Comparison of ENCODE assay signal across 7 cellular contexts in genomic region chr2:176002684-176003225, GRCh38. TPM values are rescaled to one million over a fixed set of nuclear protein-coding genes. Genes with fewer than 3 reads are reported as not detected.
DNase-seq lines count a peak whose midpoint lies in the region; ATAC-seq and TF ChIP-seq lines count a peak whose summit lies in the region.

No MANE protein-coding gene starts in this region.

- H3K9ac ChIP-seq in ES-I3 (ENCODE audit: low read depth, low read length) = peak overlapping the region; percentile 75

- H3K27ac Mint-ChIP-seq in memory B cell = peak overlapping the region; percentile 71

- H3K9me3 ChIP-seq in ES-I3 (ENCODE audit: control insufficient read depth, insufficient read depth, low read length) (no peaks in the 10 kb centered on the region), upper lobe of right lung (no peaks in the 10 kb centered on the region)

- no peak for TF ChIP-seq CTCF in dorsolateral prefrontal cortex (IDR thresholded peaks at IDR 0.05 in 54 of 56, conservative IDR thresholded peaks at IDR 0.05 in 2 of 56; ENCODE audit: low read depth in 1 of 56, partially characterized antibody in 56 of 56)
- TF ChIP-seq CTCF in upper lobe of right lung (IDR thresholded peaks at IDR 0.05) = no peak

- H3K9me3 Mint-ChIP-seq in memory B cell = no peaks in the 10 kb centered on the region

- H3K4me3 Mint-ChIP-seq in memory B cell = peak overlapping the region; percentile 93

- H3K27me3 Mint-ChIP-seq in memory B cell = peaks cover 1% of the 10 kb centered on the region

- H3K4me1 ChIP-seq in ES-I3 (ENCODE audit: insufficient read depth, low read length) = no peaks in the 10 kb centered on the region
- peaks cover 18% of the 10 kb centered on the region for H3K4me1 ChIP-seq in upper lobe of right lung

- H3K36me3 Mint-ChIP-seq in memory B cell = no peaks in the 10 kb centered on the region

- ATAC-seq in HG02588 (IDR thresholded peaks at IDR 0.05; ENCODE audit: unreplicated experiment) = peak; percentile 5
- no peak for ATAC-seq in memory B cell (ENCODE audit: low read depth)
- peak; percentile 6 for ATAC-seq in upper lobe of right lung
- no peak for ATAC-seq in HG03095 (IDR thresholded peaks at IDR 0.05; ENCODE audit: unreplicated experiment)

- no peaks in the 10 kb centered on the region for H3K27me3 ChIP-seq in dorsolateral prefrontal cortex
- no peaks in the 10 kb centered on the region for H3K27me3 ChIP-seq in upper lobe of right lung

- DNase-seq in OCI-M1 (lab: John Stamatoyannopoulos, UW) (peak; percentile 41), dorsolateral prefrontal cortex (peak in 6 of 10 donors; percentile 30 to 49 (median 36)), memory B cell (ENCODE audit: low spot score in 2 of 2) (no peak), upper lobe of right lung (peak; percentile 65)

- intact Hi-C loops in dorsolateral prefrontal cortex (cut with DNase I) = loop anchor here in 1 of 2 donors (10.0 kb wide), 1 partner anchor 998 kb away; the partner anchor contains the start of gene CHN1
- intact Hi-C loops in upper lobe of right lung (cut with DNase I) = no loop called here

- peaks cover 13% of the 10 kb centered on the region for H3K4me1 Mint-ChIP-seq in memory B cell

- peak overlapping the region; percentile 60 to 97 (median 85) for H3K4me3 ChIP-seq in dorsolateral prefrontal cortex
- H3K4me3 ChIP-seq in upper lobe of right lung = peak overlapping the region; percentile 79

- H3K27ac ChIP-seq in dorsolateral prefrontal cortex = peak overlapping the region in 58 of 59 donors; percentile 59 to 97 (median 90)
- peak overlapping the region; percentile 85 for H3K27ac ChIP-seq in upper lobe of right lung

- no peaks in the 10 kb centered on the region for H3K36me3 ChIP-seq in ES-I3 (ENCODE audit: insufficient read depth, low read length)
- no peaks in the 10 kb centered on the region for H3K36me3 ChIP-seq in upper lobe of right lung

RNA-seq across cellular contexts. Expression of gene LNPK, which starts 0.7 kb away (rescaled TPM):
- total RNA-seq in dorsolateral prefrontal cortex (10 to 100 TPM; 29.0 to 89.5 (median 60.4) TPM), upper lobe of right lung (28.7 TPM)

Comparison
In these comparisons a context has a peak if more than half of its experiments do, and no peak if none do; other contexts are left out.
1. ATAC-seq: peak in HG02588 (single experiment) and upper lobe of right lung (single experiment); none in memory B cell (single experiment) and HG03095 (single experiment).
2. DNase-seq: peak in OCI-M1 (single experiment), dorsolateral prefrontal cortex (6 of 10) and upper lobe of right lung (single experiment); none in memory B cell (0 of 2).